ENCODE assay signal across 1 cellular context in genomic region chr16:57109500-57110105, GRCh38.
TF ChIP-seq lines count a peak whose summit lies in the region.

No MANE protein-coding gene starts in this region.

TF ChIP-seq in K562, 482 proteins besides CTCF, POLR2A, EP300 and RAD21 (continued from another document and continues in another):
- no peak for TF ChIP-seq ZBTB26 (CRISPR knock-in tag; IDR thresholded peaks at IDR 0.05)
- TF ChIP-seq NFE2L1 (tag; IDR thresholded peaks at IDR 0.05; ENCODE audit: borderline replicate concordance, low read depth), result no peak; the same call in 1 of the 2 replicates
- TF ChIP-seq CCNT2 (IDR thresholded peaks at IDR 0.05; ENCODE audit: borderline replicate concordance, extremely low read depth, insufficient read length, low read depth, low read length), result no peak
- no peak for TF ChIP-seq POLR2AphosphoS5 (IDR thresholded peaks at IDR 0.05; ENCODE audit: control insufficient read depth, insufficient read depth, low read depth, low read length)
- no peak for TF ChIP-seq THAP12 (CRISPR knock-in tag; IDR thresholded peaks at IDR 0.05)
- peak; percentile 59 for TF ChIP-seq CXXC5 (CRISPR knock-in tag; IDR thresholded peaks at IDR 0.05)
- no peak for TF ChIP-seq TRIM24 (IDR thresholded peaks at IDR 0.05)
- no peak for TF ChIP-seq STAT5A (IDR thresholded peaks at IDR 0.05; ENCODE audit: borderline replicate concordance, low read length)
- TF ChIP-seq ARID3B (CRISPR knock-in tag; IDR thresholded peaks at IDR 0.05; ENCODE audit: borderline replicate concordance), result no peak
- TF ChIP-seq XRCC4 (IDR thresholded peaks at IDR 0.05; ENCODE audit: extremely low read depth, insufficient read depth, insufficient read length), result no peak
- TF ChIP-seq THRAP3 (IDR thresholded peaks at IDR 0.05; ENCODE audit: borderline replicate concordance), result no peak
- TF ChIP-seq SETDB1 (IDR thresholded peaks at IDR 0.05; ENCODE audit: low read length), result no peak
- TF ChIP-seq PHB2 (IDR thresholded peaks at IDR 0.05; ENCODE audit: low read depth), result no peak
- TF ChIP-seq ZSCAN29 (IDR thresholded peaks at IDR 0.05), result no peak
- TF ChIP-seq TCF3 (CRISPR knock-in tag; IDR thresholded peaks at IDR 0.05), result no peak
- no peak for TF ChIP-seq SP1 (CRISPR knock-in tag; IDR thresholded peaks at IDR 0.05)
- TF ChIP-seq HCFC1 (IDR thresholded peaks at IDR 0.05; ENCODE audit: low read depth, low read length), result no peak
- peak; percentile 84 for TF ChIP-seq ZNF239 (CRISPR knock-in tag; IDR thresholded peaks at IDR 0.05)
- no peak for TF ChIP-seq ZNF232 (CRISPR knock-in tag; IDR thresholded peaks at IDR 0.05)
- TF ChIP-seq CBX5 (IDR thresholded peaks at IDR 0.05; ENCODE audit: borderline replicate concordance, low read depth), result no peak
- no peak for TF ChIP-seq HNRNPLL (IDR thresholded peaks at IDR 0.05; ENCODE audit: low read depth, low read length, poor library complexity, severe bottlenecking)
- TF ChIP-seq ZEB2 (IDR thresholded peaks at IDR 0.05), result no peak
- TF ChIP-seq ZNF57 (CRISPR knock-in tag; IDR thresholded peaks at IDR 0.05), result peak; percentile 71; the same call in 1 of the 2 replicates
- TF ChIP-seq HMG20B (CRISPR knock-in tag; IDR thresholded peaks at IDR 0.05), result no peak
- TF ChIP-seq NUFIP1 (IDR thresholded peaks at IDR 0.05; ENCODE audit: partially characterized antibody), result no peak
- no peak for TF ChIP-seq MYNN (IDR thresholded peaks at IDR 0.05)
- TF ChIP-seq MYNN (CRISPR knock-in tag; IDR thresholded peaks at IDR 0.05), result no peak
- no peak for TF ChIP-seq RBM25 (IDR thresholded peaks at IDR 0.05; ENCODE audit: low read depth, low read length, severe bottlenecking)
- no peak for TF ChIP-seq CEBPZ (IDR thresholded peaks at IDR 0.05; ENCODE audit: borderline replicate concordance, low read depth, low read length)
- TF ChIP-seq PPARD (CRISPR knock-in tag; IDR thresholded peaks at IDR 0.05), result no peak
- no peak for TF ChIP-seq PRPF4 (IDR thresholded peaks at IDR 0.05; ENCODE audit: insufficient read depth, low read depth, low read length, poor library complexity, severe bottlenecking)
- TF ChIP-seq SIRT6 (IDR thresholded peaks at IDR 0.05; ENCODE audit: low read depth, low read length), result no peak
- TF ChIP-seq GTF2A2 (tag; IDR thresholded peaks at IDR 0.05), result peak; percentile 84
- no peak for TF ChIP-seq CBX1 (IDR thresholded peaks at IDR 0.05; ENCODE audit: low read depth)
- no peak for TF ChIP-seq ZNF318 (IDR thresholded peaks at IDR 0.05; ENCODE audit: borderline replicate concordance in 1 of 2, low read depth in 1 of 2)
- no peak for TF ChIP-seq ZNF609 (CRISPR knock-in tag; IDR thresholded peaks at IDR 0.05; ENCODE audit: borderline replicate concordance)
- no peak for TF ChIP-seq TAF15 (IDR thresholded peaks at IDR 0.05; ENCODE audit: low read depth, low read length)
- no peak for TF ChIP-seq ZNF780A (CRISPR knock-in tag; IDR thresholded peaks at IDR 0.05)
